Comparison of ENCODE assay signal across 16 cellular contexts in the genomic region with DNA sequence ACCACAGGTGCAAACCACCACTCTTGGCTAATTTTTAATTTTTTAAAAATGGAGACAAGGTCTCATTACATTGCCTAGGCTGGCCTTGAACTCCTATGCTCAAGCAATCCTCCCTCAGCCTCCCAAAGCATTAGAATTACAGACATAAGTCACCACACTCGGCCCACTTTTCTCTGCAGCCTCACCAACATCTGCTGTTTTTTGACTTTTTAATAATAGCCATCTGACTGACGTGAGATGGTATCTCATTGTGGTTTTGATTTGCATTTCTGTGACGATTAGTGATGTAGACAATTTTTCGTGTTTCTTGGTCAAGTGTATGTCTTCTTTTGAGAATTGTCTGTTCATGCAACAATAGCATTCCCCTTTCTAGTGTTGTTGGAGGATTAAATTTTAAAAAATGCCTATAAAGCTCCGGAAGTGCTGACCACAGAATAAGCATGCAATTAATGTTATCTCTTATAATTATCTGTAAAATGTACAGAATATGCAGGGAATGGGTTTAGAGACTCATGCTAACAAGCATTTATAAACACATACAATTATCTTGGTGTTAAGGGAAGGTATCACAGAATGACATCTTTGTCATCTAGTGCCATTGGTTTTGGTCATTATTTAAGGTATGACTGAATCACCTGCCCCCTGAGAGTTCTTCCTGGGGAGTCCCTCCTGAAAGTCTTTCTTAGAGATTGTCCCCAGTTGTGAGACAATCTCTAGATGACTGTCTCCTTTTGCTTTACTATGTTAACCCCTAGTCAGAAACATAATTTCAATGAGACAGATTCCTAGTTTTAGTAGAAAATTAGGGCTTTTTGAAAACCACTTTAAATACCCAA.
DNase-seq lines count a peak whose midpoint lies in the region; ATAC-seq and TF ChIP-seq lines count a peak whose summit lies in the region.
"Had no signal": no experiment of that assay in that cellular context is flagged by ENCODE, and none has a peak within 500 bp of the region (broad histone marks: within the 10 kb centered on the region; RNA-seq: fewer than 3 reads in every experiment).

No MANE protein-coding gene starts in this region.

- peak overlapping the region; percentile 53 for H3K4me3 ChIP-seq in DOHH2 (ENCODE audit: low read length)
- H3K4me3 ChIP-seq in GM23338, result no peak overlapping the region
- H3K4me3 ChIP-seq in colonic mucosa, result no peak overlapping the region

- H3K9me3 Mint-ChIP-seq in GM23338, result no peaks in the 10 kb centered on the region
- H3K9me3 Mint-ChIP-seq in naive B cell, result peaks cover 0 to 5% (median 0%) of the 10 kb centered on the region in 7 donors
- H3K9me3 Mint-ChIP-seq: T-helper 2 cell treated with Interferon-gamma antibody and Interleukin-4, amounts not matched to agents 5 μg/mL and 100 μg/mL, for 36 hours had no signal

- DNase-seq in GM23338 (ENCODE audit: low spot score) (no peak), naive B cell (peak; percentile 14), colonic mucosa (no peak), GM13976 (ENCODE audit: low spot score) (no peak)
- no peak for DNase-seq in effector CD4-positive, alpha-beta T cell
- DNase-seq: Caco-2; CD4-positive, CD25-positive, alpha-beta regulatory T cell; KBM-7; MV-4-11; NCI-H1436; NCI-H2029; NCI-H2171 had no signal

- H2AFZ ChIP-seq in GM23338, result peak overlapping the region; percentile 53; the same call in 1 of the 2 replicates

- H3K4me1 ChIP-seq in DOHH2 (ENCODE audit: control insufficient read depth, low read length), result peaks cover 62% of the 10 kb centered on the region
- no peaks in the 10 kb centered on the region for H3K4me1 ChIP-seq in GM23338 (ENCODE audit: insufficient read depth)
- H3K4me1 ChIP-seq in colonic mucosa, result no peaks in the 10 kb centered on the region
- H3K4me1 ChIP-seq: Caco-2 had no signal

- H3K27me3 Mint-ChIP-seq in GM23338 (ENCODE audit: insufficient read depth, low read depth, poor library complexity) (no peaks in the 10 kb centered on the region), naive B cell (peaks cover 0 to under 1% (median 0%) of the 10 kb centered on the region in 3 donors)
- H3K27me3 Mint-ChIP-seq: CD4-positive, CD25-positive, alpha-beta regulatory T cell had no signal

- H3K79me2 ChIP-seq in DOHH2 (ENCODE audit: control insufficient read depth, low read length) (no peaks in the 10 kb centered on the region), GM23338 (replicated peaks; ENCODE audit: insufficient read depth) (no peaks in the 10 kb centered on the region)

- peaks cover 21% of the 10 kb centered on the region for H3F3A ChIP-seq in DOHH2 (ENCODE audit: control insufficient read depth, insufficient read depth)
- H3F3A ChIP-seq in GM23338 (replicated peaks; ENCODE audit: low read depth), result no peaks in the 10 kb centered on the region

- in situ Hi-C loops in GM13976 (cut with MboI; ENCODE audit: low sequenced_read_pairs, unreplicated experiment), result no loop called here

- peak overlapping the region; percentile 65 for H3K27ac ChIP-seq in DOHH2 (ENCODE audit: low read depth, low read length)
- no peak overlapping the region for H3K27ac ChIP-seq in GM23338 (ENCODE audit: low read depth)
- no peak overlapping the region for H3K27ac ChIP-seq in colonic mucosa

- no peak overlapping the region for H3K4me3 Mint-ChIP-seq in GM23338
- no peak overlapping the region for H3K4me3 Mint-ChIP-seq in naive B cell
- H3K4me3 Mint-ChIP-seq: CD4-positive, CD25-positive, alpha-beta regulatory T cell; T-helper 2 cell treated with Interferon-gamma antibody and Interleukin-4, amounts not matched to agents 5 μg/mL and 100 μg/mL, for 36 hours had no signal

- ATAC-seq in GM23338, result no peak
- peak; percentile 62 for ATAC-seq in HG03378 (IDR thresholded peaks at IDR 0.05; ENCODE audit: unreplicated experiment)
- peak; percentile 17 to 52 for ATAC-seq in naive B cell (ENCODE audit: low read depth in 2 of 2)
- ATAC-seq: HCT116 had no signal

- no peak overlapping the region for H3K27ac Mint-ChIP-seq in GM23338
- H3K27ac Mint-ChIP-seq in naive B cell, result peak overlapping the region in 4 of 6 donors; percentile 7 to 92 (median 31)
- H3K27ac Mint-ChIP-seq: T-helper 2 cell treated with Interferon-gamma antibody and Interleukin-4, amounts not matched to agents 5 μg/mL and 100 μg/mL, for 36 hours had no signal

- no peaks in the 10 kb centered on the region for H3K9me2 ChIP-seq in DOHH2 (replicated peaks; ENCODE audit: control insufficient read depth, low read length)
- H3K9me2 ChIP-seq in GM23338 (ENCODE audit: insufficient read depth), result peaks cover 4% of the 10 kb centered on the region; the same call in 1 of the 2 replicates

- H3K36me3 Mint-ChIP-seq in GM23338 (ENCODE audit: low read depth) (no peaks in the 10 kb centered on the region), naive B cell (no peaks in the 10 kb centered on the region)
- H3K36me3 Mint-ChIP-seq: CD4-positive, CD25-positive, alpha-beta regulatory T cell had no signal

- no peaks in the 10 kb centered on the region for H4K20me1 ChIP-seq in DOHH2 (ENCODE audit: control insufficient read depth, insufficient read depth, low read depth, low read length)
- no peaks in the 10 kb centered on the region for H4K20me1 ChIP-seq in GM23338 (replicated peaks; ENCODE audit: insufficient read depth)

- intact Hi-C loops in colonic mucosa (cut with DNase I), result no loop called here

- peaks cover 4% of the 10 kb centered on the region; the same call in 2 of the 3 replicates for H3K4me1 Mint-ChIP-seq in GM23338
- H3K4me1 Mint-ChIP-seq in naive B cell, result peaks cover 22 to 41% (median 28%) of the 10 kb centered on the region in 3 donors
- H3K4me1 Mint-ChIP-seq: CD4-positive, CD25-positive, alpha-beta regulatory T cell had no signal

- no peak overlapping the region for H3K9ac ChIP-seq in colonic mucosa (ENCODE audit: low read depth in 2 of 2, low read length in 2 of 2)

- TF ChIP-seq CTCF in DOHH2 (IDR thresholded peaks at IDR 0.05; ENCODE audit: low read depth, low read length, poor library complexity, severe bottlenecking), result no peak
- no peak for TF ChIP-seq CTCF in GM23338 (conservative IDR thresholded peaks at IDR 0.05; ENCODE audit: low read depth in 2 of 2)
- no peak for TF ChIP-seq CTCF in colonic mucosa (IDR thresholded peaks at IDR 0.05)
- no peak for TF ChIP-seq CTCF in GM13976 (IDR thresholded peaks at IDR 0.05; ENCODE audit: borderline replicate concordance, control extremely low read depth, extremely low read depth, insufficient read depth, missing control alignments)

- H3K4me2 ChIP-seq in DOHH2 (ENCODE audit: low read length) (peak overlapping the region; percentile 65), GM23338 (no peak overlapping the region)

- H3K9me3 ChIP-seq in DOHH2 (ENCODE audit: control insufficient read depth, insufficient read depth, low read length) (no peaks in the 10 kb centered on the region), colonic mucosa (no peaks in the 10 kb centered on the region)
- H3K9me3 ChIP-seq: Caco-2 had no signal

- H3K27me3 ChIP-seq in DOHH2 (ENCODE audit: control insufficient read depth, low read length) (no peaks in the 10 kb centered on the region), GM23338 (ENCODE audit: insufficient read depth) (no peaks in the 10 kb centered on the region), colonic mucosa (no peaks in the 10 kb centered on the region)

- no peaks in the 10 kb centered on the region for H3K36me3 ChIP-seq in DOHH2 (ENCODE audit: control insufficient read depth, low read length)
- H3K36me3 ChIP-seq in GM23338 (ENCODE audit: insufficient read depth), result no peaks in the 10 kb centered on the region
- H3K36me3 ChIP-seq in colonic mucosa, result no peaks in the 10 kb centered on the region

TF ChIP-seq in GM23338, 12 proteins besides CTCF, POLR2A, EP300 and RAD21 (continues in another document):
- no peak for TF ChIP-seq STAT1 (IDR thresholded peaks at IDR 0.05; ENCODE audit: unreplicated experiment)
